22 cellular contexts compared by ENCODE assay signal in genomic region chr1:48701445-48701844, GRCh38.
DNase-seq lines count a peak whose midpoint lies in the region; ATAC-seq and TF ChIP-seq lines count a peak whose summit lies in the region.
"Had no signal": no experiment of that assay in that cellular context is flagged by ENCODE, and none has a peak within 500 bp of the region (broad histone marks: within the 10 kb centered on the region; RNA-seq: fewer than 3 reads in every experiment).

No MANE protein-coding gene starts in this region.

- peak; percentile 58 for ATAC-seq in GM18907 (IDR thresholded peaks at IDR 0.05; ENCODE audit: unreplicated experiment)
- ATAC-seq in HG03196 (IDR thresholded peaks at IDR 0.05; ENCODE audit: unreplicated experiment): peak; percentile 65
- ATAC-seq in foreskin keratinocyte: peak; percentile 89
- ATAC-seq in Right ventricle myocardium inferior: no peak
- no peak for ATAC-seq in HG03159 (IDR thresholded peaks at IDR 0.05; ENCODE audit: unreplicated experiment)
- no peak for ATAC-seq in stimulated activated memory B cell treated with anti-CD40 and anti-IgM and Interleukin-4, amounts not matched to agents 10 μg/mL and 1 μg/mL and 100 μg/mL, for 72 hours
- ATAC-seq: PC-3, T-helper 17 cell had no signal

- no peak for TF ChIP-seq CTCF in foreskin keratinocyte (conservative IDR thresholded peaks at IDR 0.05)

- no peak overlapping the region for H3K27ac Mint-ChIP-seq in stimulated activated memory B cell treated with anti-CD40 and anti-IgM and Interleukin-4, amounts not matched to agents 10 μg/mL and 1 μg/mL and 100 μg/mL, for 72 hours
- H3K27ac Mint-ChIP-seq: B cell, T-helper 17 cell had no signal

- H3K9me3 Mint-ChIP-seq in stimulated activated memory B cell treated with anti-CD40 and anti-IgM and Interleukin-4, amounts not matched to agents 10 μg/mL and 1 μg/mL and 100 μg/mL, for 72 hours: no peaks in the 10 kb centered on the region

- intact Hi-C loops in Right ventricle myocardium inferior (cut with DNase I): no loop called here

- DNase-seq in foreskin keratinocyte (peak; percentile 40 to 59), renal cortical epithelial cell (ENCODE audit: low read depth) (peak; percentile 94), Right ventricle myocardium inferior (ENCODE audit: missing footprints) (no peak)
- DNase-seq: CD4-positive, CD25-positive, alpha-beta regulatory T cell; COR-L47; DMS153; GDM1; GM23248; NCI-H1417; NCI-H187; NCI-H2107; NCI-H510A treated with DMSO at 0.1 percent for 48 hours; NCI-H774; PC-3; T-helper 17 cell had no signal

- H3K36me3 Mint-ChIP-seq in stimulated activated memory B cell treated with anti-CD40 and anti-IgM and Interleukin-4, amounts not matched to agents 10 μg/mL and 1 μg/mL and 100 μg/mL, for 72 hours: no peaks in the 10 kb centered on the region
- H3K36me3 Mint-ChIP-seq: CD4-positive, CD25-positive, alpha-beta regulatory T cell had no signal

- peaks cover 41% of the 10 kb centered on the region for H3K27me3 Mint-ChIP-seq in stimulated activated memory B cell treated with anti-CD40 and anti-IgM and Interleukin-4, amounts not matched to agents 10 μg/mL and 1 μg/mL and 100 μg/mL, for 72 hours

- H3K27ac ChIP-seq in foreskin keratinocyte: no peak overlapping the region
- H3K27ac ChIP-seq: GM23248, KMS-11 had no signal

- H3K27me3 ChIP-seq in foreskin keratinocyte: no peaks in the 10 kb centered on the region

- H3K4me1 ChIP-seq in foreskin keratinocyte: peaks cover 4% of the 10 kb centered on the region
- H3K4me1 ChIP-seq: HAP-1 had no signal

- H3K4me3 Mint-ChIP-seq in stimulated activated memory B cell treated with anti-CD40 and anti-IgM and Interleukin-4, amounts not matched to agents 10 μg/mL and 1 μg/mL and 100 μg/mL, for 72 hours: no peak overlapping the region
- H3K4me3 Mint-ChIP-seq: B cell; CD4-positive, CD25-positive, alpha-beta regulatory T cell; T-helper 17 cell had no signal

- H3K4me1 Mint-ChIP-seq in stimulated activated memory B cell treated with anti-CD40 and anti-IgM and Interleukin-4, amounts not matched to agents 10 μg/mL and 1 μg/mL and 100 μg/mL, for 72 hours: peaks cover 6% of the 10 kb centered on the region
- H3K4me1 Mint-ChIP-seq: B cell; CD4-positive, CD25-positive, alpha-beta regulatory T cell had no signal

Comparison
In these comparisons a context has a peak if more than half of its experiments do, and no peak if none do; other contexts are left out.
1. ATAC-seq: peak in GM18907 (single experiment), HG03196 (single experiment) and foreskin keratinocyte (single experiment); none in Right ventricle myocardium inferior (single experiment), HG03159 (single experiment) and stimulated activated memory B cell treated with anti-CD40 and anti-IgM and Interleukin-4, amounts not matched to agents 10 μg/mL and 1 μg/mL and 100 μg/mL, for 72 hours (single experiment).